Comparison of ENCODE assay signal across 1 cellular context in the genomic region with DNA sequence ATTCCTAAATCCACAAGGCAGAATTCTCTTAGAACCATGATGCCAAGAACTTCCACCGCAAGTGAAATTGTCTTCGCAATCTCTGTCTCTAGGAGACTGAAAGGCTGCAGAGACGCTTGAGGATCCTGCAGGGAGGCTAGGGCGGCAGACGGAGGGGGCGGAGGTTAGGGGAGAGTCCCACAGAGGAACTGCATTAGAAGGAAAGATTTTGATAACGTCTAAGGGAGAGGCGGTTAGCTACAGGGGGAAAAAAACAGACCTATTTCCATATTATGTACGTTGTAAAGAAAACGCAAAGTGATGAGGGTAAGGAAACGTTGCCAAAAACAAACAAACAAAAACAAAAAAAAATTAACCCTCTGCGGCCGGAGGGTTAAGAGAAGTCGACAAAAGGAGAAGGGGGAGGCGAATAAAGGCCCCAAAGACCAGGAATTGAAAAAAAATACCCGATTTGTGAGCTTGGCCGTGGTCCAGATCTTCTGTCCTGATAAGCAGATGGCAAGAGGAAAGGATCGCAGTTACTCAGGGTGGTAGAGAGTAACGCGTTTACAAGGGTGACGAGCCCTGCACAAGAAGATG.
TF ChIP-seq lines count a peak whose summit lies in the region.

No MANE protein-coding gene starts in this region.

TF ChIP-seq in SK-N-SH, 30 proteins besides CTCF, POLR2A, EP300 and RAD21 (continued from another document):
- TF ChIP-seq, protein P1, sequence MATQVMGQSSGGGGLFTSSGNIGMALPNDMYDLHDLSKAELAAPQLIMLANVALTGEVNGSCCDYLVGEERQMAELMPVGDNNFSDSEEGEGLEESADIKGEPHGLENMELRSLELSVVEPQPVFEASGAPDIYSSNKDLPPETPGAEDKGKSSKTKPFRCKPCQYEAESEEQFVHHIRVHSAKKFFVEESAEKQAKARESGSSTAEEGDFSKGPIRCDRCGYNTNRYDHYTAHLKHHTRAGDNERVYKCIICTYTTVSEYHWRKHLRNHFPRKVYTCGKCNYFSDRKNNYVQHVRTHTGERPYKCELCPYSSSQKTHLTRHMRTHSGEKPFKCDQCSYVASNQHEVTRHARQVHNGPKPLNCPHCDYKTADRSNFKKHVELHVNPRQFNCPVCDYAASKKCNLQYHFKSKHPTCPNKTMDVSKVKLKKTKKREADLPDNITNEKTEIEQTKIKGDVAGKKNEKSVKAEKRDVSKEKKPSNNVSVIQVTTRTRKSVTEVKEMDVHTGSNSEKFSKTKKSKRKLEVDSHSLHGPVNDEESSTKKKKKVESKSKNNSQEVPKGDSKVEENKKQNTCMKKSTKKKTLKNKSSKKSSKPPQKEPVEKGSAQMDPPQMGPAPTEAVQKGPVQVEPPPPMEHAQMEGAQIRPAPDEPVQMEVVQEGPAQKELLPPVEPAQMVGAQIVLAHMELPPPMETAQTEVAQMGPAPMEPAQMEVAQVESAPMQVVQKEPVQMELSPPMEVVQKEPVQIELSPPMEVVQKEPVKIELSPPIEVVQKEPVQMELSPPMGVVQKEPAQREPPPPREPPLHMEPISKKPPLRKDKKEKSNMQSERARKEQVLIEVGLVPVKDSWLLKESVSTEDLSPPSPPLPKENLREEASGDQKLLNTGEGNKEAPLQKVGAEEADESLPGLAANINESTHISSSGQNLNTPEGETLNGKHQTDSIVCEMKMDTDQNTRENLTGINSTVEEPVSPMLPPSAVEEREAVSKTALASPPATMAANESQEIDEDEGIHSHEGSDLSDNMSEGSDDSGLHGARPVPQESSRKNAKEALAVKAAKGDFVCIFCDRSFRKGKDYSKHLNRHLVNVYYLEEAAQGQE (IDR thresholded peaks at IDR 0.05; ENCODE audit: low read depth, low read length): no peak
- TF ChIP-seq, protein P2, sequence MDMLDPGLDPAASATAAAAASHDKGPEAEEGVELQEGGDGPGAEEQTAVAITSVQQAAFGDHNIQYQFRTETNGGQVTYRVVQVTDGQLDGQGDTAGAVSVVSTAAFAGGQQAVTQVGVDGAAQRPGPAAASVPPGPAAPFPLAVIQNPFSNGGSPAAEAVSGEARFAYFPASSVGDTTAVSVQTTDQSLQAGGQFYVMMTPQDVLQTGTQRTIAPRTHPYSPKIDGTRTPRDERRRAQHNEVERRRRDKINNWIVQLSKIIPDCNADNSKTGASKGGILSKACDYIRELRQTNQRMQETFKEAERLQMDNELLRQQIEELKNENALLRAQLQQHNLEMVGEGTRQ (IDR thresholded peaks at IDR 0.05; ENCODE audit: borderline replicate concordance, low read depth, low read length): no peak
- TF ChIP-seq FOSL2 (IDR thresholded peaks at IDR 0.05; ENCODE audit: borderline replicate concordance, low read depth): no peak
- no peak for TF ChIP-seq POLR2AphosphoS5 (IDR thresholded peaks at IDR 0.05; ENCODE audit: low read depth, low read length)
- no peak for TF ChIP-seq MEF2A (IDR thresholded peaks at IDR 0.05; ENCODE audit: borderline replicate concordance, low read depth)
- no peak for TF ChIP-seq MXI1 (IDR thresholded peaks at IDR 0.05; ENCODE audit: low read depth, low read length)
- TF ChIP-seq RFX5 (IDR thresholded peaks at IDR 0.05; ENCODE audit: low read length): no peak
- TF ChIP-seq RCOR1 (IDR thresholded peaks at IDR 0.05; ENCODE audit: low read length): no peak
- TF ChIP-seq, protein P3, sequence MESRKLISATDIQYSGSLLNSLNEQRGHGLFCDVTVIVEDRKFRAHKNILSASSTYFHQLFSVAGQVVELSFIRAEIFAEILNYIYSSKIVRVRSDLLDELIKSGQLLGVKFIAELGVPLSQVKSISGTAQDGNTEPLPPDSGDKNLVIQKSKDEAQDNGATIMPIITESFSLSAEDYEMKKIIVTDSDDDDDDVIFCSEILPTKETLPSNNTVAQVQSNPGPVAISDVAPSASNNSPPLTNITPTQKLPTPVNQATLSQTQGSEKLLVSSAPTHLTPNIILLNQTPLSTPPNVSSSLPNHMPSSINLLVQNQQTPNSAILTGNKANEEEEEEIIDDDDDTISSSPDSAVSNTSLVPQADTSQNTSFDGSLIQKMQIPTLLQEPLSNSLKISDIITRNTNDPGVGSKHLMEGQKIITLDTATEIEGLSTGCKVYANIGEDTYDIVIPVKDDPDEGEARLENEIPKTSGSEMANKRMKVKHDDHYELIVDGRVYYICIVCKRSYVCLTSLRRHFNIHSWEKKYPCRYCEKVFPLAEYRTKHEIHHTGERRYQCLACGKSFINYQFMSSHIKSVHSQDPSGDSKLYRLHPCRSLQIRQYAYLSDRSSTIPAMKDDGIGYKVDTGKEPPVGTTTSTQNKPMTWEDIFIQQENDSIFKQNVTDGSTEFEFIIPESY (IDR thresholded peaks at IDR 0.05; ENCODE audit: borderline replicate concordance, low read depth): no peak
- TF ChIP-seq YY1 (IDR thresholded peaks at IDR 0.05; ENCODE audit: low read depth): no peak
- no peak for TF ChIP-seq GABPA (IDR thresholded peaks at IDR 0.05; ENCODE audit: low read depth)
- TF ChIP-seq FOXM1 (IDR thresholded peaks at IDR 0.05; ENCODE audit: low read depth): no peak
TF ChIP-seq in SK-N-SH: peak in this region for 3.
